Comparison of ENCODE assay signal across 12 cellular contexts in the genomic region with DNA sequence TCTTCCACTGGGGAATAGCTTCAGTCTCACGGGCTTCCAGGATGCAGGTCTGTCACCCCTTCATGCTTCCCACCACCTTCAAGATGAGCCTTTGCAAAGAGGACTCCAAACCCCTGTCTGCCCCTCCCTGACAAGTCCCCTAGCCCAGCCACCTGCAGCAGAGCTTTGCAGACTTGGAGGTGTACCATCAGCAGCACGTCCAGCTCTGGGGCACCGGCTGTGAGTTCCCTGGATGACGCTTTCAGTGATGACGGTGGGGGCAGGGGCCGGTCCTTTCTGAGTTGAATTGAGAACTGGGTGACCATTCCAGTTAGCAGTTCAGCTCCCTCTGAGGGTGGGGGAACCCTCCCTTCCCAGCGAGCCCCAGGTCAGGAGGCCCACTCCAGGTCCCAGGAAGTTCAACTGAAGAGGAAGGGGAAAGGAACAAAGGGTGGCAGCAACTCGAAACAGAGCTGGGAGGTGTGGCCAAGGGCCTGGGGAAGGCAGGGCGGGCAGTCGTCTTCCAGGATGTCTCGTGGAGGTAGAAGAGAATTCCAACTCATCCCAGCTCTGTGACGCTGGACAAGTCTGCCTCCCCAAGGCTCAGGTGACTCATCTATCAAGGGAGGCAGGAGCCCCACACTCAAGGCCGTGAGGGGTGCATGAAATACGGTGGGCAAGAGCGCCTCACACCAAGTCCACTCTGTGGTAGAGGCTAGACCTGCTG.
DNase-seq lines count a peak whose midpoint lies in the region; ATAC-seq and TF ChIP-seq lines count a peak whose summit lies in the region.
"Had no signal": no experiment of that assay in that cellular context is flagged by ENCODE, and none has a peak within 500 bp of the region (broad histone marks: within the 10 kb centered on the region; RNA-seq: fewer than 3 reads in every experiment).

No MANE protein-coding gene starts in this region.

- no peak for TF ChIP-seq POLR2A in gastrocnemius medialis (IDR thresholded peaks at IDR 0.05)

- H3K36me3 ChIP-seq in OCI-LY3 (replicated peaks; ENCODE audit: low read depth, low read length) (peaks cover 10% of the 10 kb centered on the region), parathyroid adenoma (ENCODE audit: control insufficient read depth, insufficient read depth, low read length) (no peaks in the 10 kb centered on the region), WERI-Rb-1 (no peaks in the 10 kb centered on the region), gastrocnemius medialis (no peaks in the 10 kb centered on the region)
- H3K36me3 ChIP-seq: esophagus squamous epithelium had no signal

- H3K4me1 ChIP-seq in OCI-LY3 (ENCODE audit: low read length): peaks cover 32% of the 10 kb centered on the region
- no peaks in the 10 kb centered on the region for H3K4me1 ChIP-seq in foreskin keratinocyte
- H3K4me1 ChIP-seq in parathyroid adenoma: peaks cover 16% of the 10 kb centered on the region
- peaks cover 18 to 20% of the 10 kb centered on the region in 2 donors for H3K4me1 ChIP-seq in gastrocnemius medialis

- TF ChIP-seq CTCF in OCI-LY3 (IDR thresholded peaks at IDR 0.05; ENCODE audit: low read depth, low read length): no peak
- TF ChIP-seq CTCF in foreskin keratinocyte (conservative IDR thresholded peaks at IDR 0.05): no peak
- no peak for TF ChIP-seq CTCF in parathyroid adenoma (IDR thresholded peaks at IDR 0.05)
- no peak for TF ChIP-seq CTCF in WERI-Rb-1 (IDR thresholded peaks at IDR 0.05; ENCODE audit: low read depth, low read length)
- TF ChIP-seq CTCF in gastrocnemius medialis (IDR thresholded peaks at IDR 0.05 in 4 of 5, conservative IDR thresholded peaks at IDR 0.05 in 1 of 5): no peak

- H3K9ac ChIP-seq in OCI-LY3 (ENCODE audit: low read length) (no peak overlapping the region), parathyroid adenoma (no peak overlapping the region)

- peak; percentile 39 for DNase-seq in ELF-1 (ENCODE audit: low read depth, low spot score)
- DNase-seq in foreskin keratinocyte: peak in 1 of 2 donors; percentile 43
- DNase-seq in WERI-Rb-1: no peak
- no peak for DNase-seq in occipital lobe (lab: John Stamatoyannopoulos, UW)
- DNase-seq in gastrocnemius medialis: no peak
- DNase-seq: activated naive CD4-positive, alpha-beta T cell treated with Interleukin-2 at 50 U/mL for 16 hours; CD4-positive, alpha-beta T cell; esophagus squamous epithelium; MG63 had no signal

- H3K79me2 ChIP-seq in OCI-LY3 (ENCODE audit: low read length): no peaks in the 10 kb centered on the region
- no peaks in the 10 kb centered on the region for H3K79me2 ChIP-seq in parathyroid adenoma

- H3K9me3 ChIP-seq in OCI-LY3 (ENCODE audit: insufficient read depth, low read length) (no peaks in the 10 kb centered on the region), parathyroid adenoma (ENCODE audit: control insufficient read depth, low read length) (no peaks in the 10 kb centered on the region), WERI-Rb-1 (ENCODE audit: severe bottlenecking) (no peaks in the 10 kb centered on the region), gastrocnemius medialis (no peaks in the 10 kb centered on the region)
- H3K9me3 ChIP-seq: esophagus squamous epithelium, MG63 had no signal

- ATAC-seq in foreskin keratinocyte: peak; percentile 69
- no peak for ATAC-seq in gastrocnemius medialis
- ATAC-seq: sciatic nerve had no signal

- peak overlapping the region; percentile 64 for H3K4me2 ChIP-seq in OCI-LY3 (ENCODE audit: low read length)
- peak overlapping the region; percentile 20 for H3K4me2 ChIP-seq in parathyroid adenoma (ENCODE audit: low read length)

- H3K27ac ChIP-seq in OCI-LY3 (ENCODE audit: low read length) (no peak overlapping the region), foreskin keratinocyte (no peak overlapping the region), parathyroid adenoma (no peak overlapping the region), WERI-Rb-1 (no peak overlapping the region), gastrocnemius medialis (no peak overlapping the region)
- H3K27ac ChIP-seq: esophagus squamous epithelium had no signal

- H3K27me3 ChIP-seq in OCI-LY3 (ENCODE audit: low read depth, low read length) (peaks cover 26% of the 10 kb centered on the region), foreskin keratinocyte (peaks cover 3% of the 10 kb centered on the region), parathyroid adenoma (ENCODE audit: control insufficient read depth, insufficient read depth, low read length) (no peaks in the 10 kb centered on the region), WERI-Rb-1 (ENCODE audit: insufficient read depth, low read depth, severe bottlenecking) (no peaks in the 10 kb centered on the region), gastrocnemius medialis (peaks cover 19 to 38% (median 31%) of the 10 kb centered on the region in 3 donors)
- H3K27me3 ChIP-seq: MG63 had no signal

- intact Hi-C loops in gastrocnemius medialis (cut with DNase I; ENCODE audit: low total_unique reads): no loop called here

- H2AFZ ChIP-seq in OCI-LY3 (ENCODE audit: low read depth, low read length) (no peak overlapping the region; the same call in 1 of the 2 replicates), parathyroid adenoma (peak overlapping the region; percentile 62)

- in situ Hi-C loops in gastrocnemius medialis (cut with MboI; ENCODE audit: low sequenced_read_pairs in 4 of 4): no loop called here

- peak overlapping the region; percentile 22 for H3K4me3 ChIP-seq in OCI-LY3 (ENCODE audit: low read length)
- no peak overlapping the region for H3K4me3 ChIP-seq in parathyroid adenoma (ENCODE audit: low read depth, low read length)
- no peak overlapping the region for H3K4me3 ChIP-seq in WERI-Rb-1 (ENCODE audit: low read depth, low read length)
- H3K4me3 ChIP-seq in gastrocnemius medialis: no peak overlapping the region
- H3K4me3 ChIP-seq: esophagus squamous epithelium, MG63 had no signal

- no peaks in the 10 kb centered on the region; the same call in 1 of the 2 replicates for H4K20me1 ChIP-seq in OCI-LY3 (ENCODE audit: insufficient read depth, low read length)
